ENCODE assay signal across 7 cellular contexts in the genomic region with DNA sequence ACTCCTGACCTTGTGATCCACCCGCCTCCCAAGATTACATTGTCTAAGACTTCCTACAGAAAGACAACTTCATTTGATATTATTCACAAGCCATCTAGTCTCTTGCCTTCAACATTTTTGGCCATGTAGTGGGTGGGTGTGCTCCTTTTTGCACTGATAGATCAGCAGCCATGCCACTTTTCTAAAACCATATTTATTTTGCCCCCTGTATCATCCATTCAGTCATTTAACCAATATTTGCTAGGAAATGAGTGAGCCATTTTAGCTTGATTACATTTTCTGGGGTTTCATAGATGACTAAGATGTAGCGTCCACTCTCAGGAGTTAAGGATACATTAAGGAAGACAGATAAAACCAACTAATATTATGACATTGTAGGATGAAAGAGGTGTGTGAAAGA.
"Had no signal": no experiment of that assay in that cellular context is flagged by ENCODE, and none has a peak within 500 bp of the region (broad histone marks: within the 10 kb centered on the region; RNA-seq: fewer than 3 reads in every experiment).

No MANE protein-coding gene starts in this region.

- H2AFZ ChIP-seq: GM23338 had no signal

- DNase-seq: H9, HCEC 1CT, IMR-90 had no signal

- ATAC-seq: GM23338 had no signal

- FAIRE-seq: H1, H54, HTR-8/SVneo had no signal

- H3K4me3 ChIP-seq: GM23338 had no signal

- H3K4me2 ChIP-seq: GM23338 had no signal
